ENCODE assay signal across 8 cellular contexts in genomic region chr7:155753446-155753965, GRCh38. TPM values are rescaled to one million over a fixed set of nuclear protein-coding genes. Genes with fewer than 3 reads are reported as not detected.
A peak's percentile ranks its signal among the peaks of the same experiment; 100 is the strongest.
DNase-seq lines count a peak whose midpoint lies in the region; ATAC-seq lines count a peak whose summit lies in the region.
"Had no signal": no experiment of that assay in that cellular context is flagged by ENCODE, and none has a peak within 500 bp of the region (broad histone marks: within the 10 kb centered on the region; RNA-seq: fewer than 3 reads in every experiment).

No MANE protein-coding gene starts in this region.

- ATAC-seq in GM18858 (IDR thresholded peaks at IDR 0.05; ENCODE audit: unreplicated experiment) (peak; percentile 1), HG02885 (IDR thresholded peaks at IDR 0.05; ENCODE audit: poor library complexity, unreplicated experiment) (peak; percentile 9), HG03378 (IDR thresholded peaks at IDR 0.05; ENCODE audit: unreplicated experiment) (no peak)
- peak in 1 of 2 donors; percentile 45 for ATAC-seq in natural killer cell treated with Interleukin-12 subunit alpha and Interleukin-12 subunit beta and Interleukin-15 and Interleukin-18, amount 100 ng/mL, for 72 hours

- H3K27me3 Mint-ChIP-seq in activated T-helper 2 cell treated with anti-CD3 and anti-CD28 coated beads, Interferon-gamma antibody, Interleukin-2, Interleukin-4, amounts not matched to agents 10 μg/mL and 5 μg/mL and 100 μg/mL, durations not matched to agents 14 hours and 24 hours and 36 hours (ENCODE audit: low read depth), result no peaks in the 10 kb centered on the region
- H3K27me3 Mint-ChIP-seq in natural killer cell treated with Interleukin-12 subunit alpha and Interleukin-12 subunit beta and Interleukin-15 and Interleukin-18, amount 100 ng/mL, for 72 hours, result no peaks in the 10 kb centered on the region

- peaks cover 75% of the 10 kb centered on the region for H3K36me3 Mint-ChIP-seq in activated T-helper 2 cell treated with anti-CD3 and anti-CD28 coated beads, Interferon-gamma antibody, Interleukin-2, Interleukin-4, amounts not matched to agents 10 μg/mL and 5 μg/mL and 100 μg/mL, durations not matched to agents 14 hours and 24 hours and 36 hours (ENCODE audit: low read depth)
- H3K36me3 Mint-ChIP-seq in natural killer cell treated with Interleukin-12 subunit alpha and Interleukin-12 subunit beta and Interleukin-15 and Interleukin-18, amount 100 ng/mL, for 72 hours, result no peaks in the 10 kb centered on the region

- H3K9me3 Mint-ChIP-seq in activated T-helper 2 cell treated with anti-CD3 and anti-CD28 coated beads, Interferon-gamma antibody, Interleukin-2, Interleukin-4, amounts not matched to agents 10 μg/mL and 5 μg/mL and 100 μg/mL, durations not matched to agents 14 hours and 24 hours and 36 hours, result no peaks in the 10 kb centered on the region
- no peaks in the 10 kb centered on the region for H3K9me3 Mint-ChIP-seq in natural killer cell treated with Interleukin-12 subunit alpha and Interleukin-12 subunit beta and Interleukin-15 and Interleukin-18, amount 100 ng/mL, for 72 hours

- intact Hi-C loops in activated T-helper 2 cell treated with anti-CD3 and anti-CD28 coated beads, Interferon-gamma antibody, Interleukin-2, Interleukin-4, amounts not matched to agents 10 μg/mL and 5 μg/mL and 100 μg/mL, durations not matched to agents 14 hours and 24 hours and 36 hours (cut with micrococcal nuclease), result no loop called here

- peak overlapping the region; percentile 2 for H3K4me3 Mint-ChIP-seq in activated T-helper 2 cell treated with anti-CD3 and anti-CD28 coated beads, Interferon-gamma antibody, Interleukin-2, Interleukin-4, amounts not matched to agents 10 μg/mL and 5 μg/mL and 100 μg/mL, durations not matched to agents 14 hours and 24 hours and 36 hours (ENCODE audit: low read depth)
- peak overlapping the region; percentile 49 for H3K4me3 Mint-ChIP-seq in natural killer cell treated with Interleukin-12 subunit alpha and Interleukin-12 subunit beta and Interleukin-15 and Interleukin-18, amount 100 ng/mL, for 72 hours

- peak overlapping the region; percentile 34 for H3K27ac Mint-ChIP-seq in activated T-helper 2 cell treated with anti-CD3 and anti-CD28 coated beads, Interferon-gamma antibody, Interleukin-2, Interleukin-4, amounts not matched to agents 10 μg/mL and 5 μg/mL and 100 μg/mL, durations not matched to agents 14 hours and 24 hours and 36 hours
- peak overlapping the region; percentile 22 to 43 for H3K27ac Mint-ChIP-seq in natural killer cell treated with Interleukin-12 subunit alpha and Interleukin-12 subunit beta and Interleukin-15 and Interleukin-18, amount 100 ng/mL, for 72 hours

- peaks cover 65% of the 10 kb centered on the region for H3K4me1 Mint-ChIP-seq in activated T-helper 2 cell treated with anti-CD3 and anti-CD28 coated beads, Interferon-gamma antibody, Interleukin-2, Interleukin-4, amounts not matched to agents 10 μg/mL and 5 μg/mL and 100 μg/mL, durations not matched to agents 14 hours and 24 hours and 36 hours (ENCODE audit: low read depth)
- H3K4me1 Mint-ChIP-seq in natural killer cell treated with Interleukin-12 subunit alpha and Interleukin-12 subunit beta and Interleukin-15 and Interleukin-18, amount 100 ng/mL, for 72 hours (ENCODE audit: low read depth in 2 of 2), result peaks cover 53 to 73% of the 10 kb centered on the region in 2 donors

- DNase-seq in activated T-helper 2 cell treated with anti-CD3 and anti-CD28 coated beads, Interferon-gamma antibody, Interleukin-2, Interleukin-4, amounts not matched to agents 10 μg/mL and 5 μg/mL and 100 μg/mL, durations not matched to agents 14 hours and 24 hours and 36 hours (ENCODE audit: low spot score), result no peak
- no peak for DNase-seq in natural killer cell treated with Interleukin-12 subunit alpha and Interleukin-12 subunit beta and Interleukin-15 and Interleukin-18, amount 100 ng/mL, for 72 hours (ENCODE audit: low spot score)
- DNase-seq in NCI-H1417 (lab: John Stamatoyannopoulos, UW) (no peak), DMS 273 treated with DMSO at 0.1 percent for 48 hours (lab: John Stamatoyannopoulos, UW) (no peak)

RNA-seq across cellular contexts. Expression of gene SHH, which starts 58.8 kb away (rescaled TPM):
- 0.07 and 0.14 TPM in 2 replicates for total RNA-seq in activated T-helper 2 cell treated with anti-CD3 and anti-CD28 coated beads, Interferon-gamma antibody, Interleukin-2, Interleukin-4, amounts not matched to agents 10 μg/mL and 5 μg/mL and 100 μg/mL, durations not matched to agents 14 hours and 24 hours and 36 hours
- total RNA-seq in natural killer cell treated with Interleukin-12 subunit alpha and Interleukin-12 subunit beta and Interleukin-15 and Interleukin-18, amount 100 ng/mL, for 72 hours, result not detected
- total RNA-seq: esophagus muscularis mucosa had no signal
